ENCODE assay signal across 20 cellular contexts in genomic region chr1:178613271-178613945, GRCh38.
A peak's percentile ranks its signal among the peaks of the same experiment; 100 is the strongest.
DNase-seq lines count a peak whose midpoint lies in the region; ATAC-seq, FAIRE-seq and TF ChIP-seq lines count a peak whose summit lies in the region.
"Had no signal": no experiment of that assay in that cellular context is flagged by ENCODE, and none has a peak within 500 bp of the region (broad histone marks: within the 10 kb centered on the region; RNA-seq: fewer than 3 reads in every experiment).

No MANE protein-coding gene starts in this region.

- no TSS peak for BruUV-seq in IMR-90 (replicated peaks; lab: Mats Ljungman, UMichigan)

- TF ChIP-seq CTCF in IMR-90 (conservative IDR thresholded peaks at IDR 0.05; ENCODE audit: low read depth, low read length) (no peak), smooth muscle cell (IDR thresholded peaks at IDR 0.05; ENCODE audit: borderline replicate concordance, insufficient read depth, poor library complexity, severe bottlenecking) (no peak), pancreas (IDR thresholded peaks at IDR 0.05) (no peak)

- peak overlapping the region; percentile 92 for H2BK5ac ChIP-seq in IMR-90 (ENCODE audit: low read depth, low read length, poor library complexity, severe bottlenecking)

- H2BK20ac ChIP-seq in IMR-90 (ENCODE audit: low read depth, low read length), result peak overlapping the region; percentile 100

- H3K9me3 ChIP-seq in IMR-90 (ENCODE audit: control insufficient read depth, insufficient read depth, low read length), result no peaks in the 10 kb centered on the region
- no peaks in the 10 kb centered on the region for H3K9me3 ChIP-seq in SJSA1 (replicated peaks)
- no peaks in the 10 kb centered on the region for H3K9me3 ChIP-seq in smooth muscle cell (replicated peaks; ENCODE audit: low read depth)
- H3K9me3 ChIP-seq in pancreas, result no peaks in the 10 kb centered on the region
- H3K9me3 ChIP-seq: BE2C had no signal

- no peak overlapping the region for H3K9ac ChIP-seq in IMR-90 (ENCODE audit: low read depth, low read length)
- H3K9ac ChIP-seq in smooth muscle cell (ENCODE audit: low read depth), result no peak overlapping the region

- H2AFZ ChIP-seq in IMR-90 (replicated peaks; ENCODE audit: low read length, poor library complexity), result peak overlapping the region; percentile 73
- no peak overlapping the region for H2AFZ ChIP-seq in smooth muscle cell (ENCODE audit: low read depth)

- H3K36me3 ChIP-seq in IMR-90 (ENCODE audit: control insufficient read depth, insufficient read depth, low read length), result no peaks in the 10 kb centered on the region
- no peaks in the 10 kb centered on the region for H3K36me3 ChIP-seq in SJSA1
- H3K36me3 ChIP-seq in smooth muscle cell (ENCODE audit: low read depth), result no peaks in the 10 kb centered on the region
- H3K36me3 ChIP-seq in pancreas, result no peaks in the 10 kb centered on the region
- H3K36me3 ChIP-seq: BE2C had no signal

- peak overlapping the region; percentile 87 for H3K27ac ChIP-seq in IMR-90 (ENCODE audit: insufficient read depth, low read length)
- peak overlapping the region; percentile 96 for H3K27ac ChIP-seq in SJSA1
- no peak overlapping the region for H3K27ac ChIP-seq in smooth muscle cell (ENCODE audit: low read depth)
- no peak overlapping the region for H3K27ac ChIP-seq in pancreas
- H3K27ac ChIP-seq: SK-N-MC had no signal

- peaks cover 4% of the 10 kb centered on the region; the same call in 1 of the 2 replicates for H4K20me1 ChIP-seq in IMR-90 (ENCODE audit: insufficient read depth, low read length)
- H4K20me1 ChIP-seq in smooth muscle cell (ENCODE audit: low read depth), result no peaks in the 10 kb centered on the region

- H3K79me1 ChIP-seq in IMR-90 (ENCODE audit: low read depth in 1 of 2, low read length in 2 of 2), result peaks cover 0 to 13% of the 10 kb centered on the region in 2 experiments; a peak in 3 of 4 replicates

- CTCF ChIA-PET in IMR-90 (lab: Yijun Ruan, JAX), result no interaction called here

- peak overlapping the region; percentile 94 for H4K8ac ChIP-seq in IMR-90 (ENCODE audit: low read depth in 2 of 2, low read length in 2 of 2)

- H4K91ac ChIP-seq in IMR-90 (ENCODE audit: insufficient read depth, low read depth, low read length), result peak overlapping the region; percentile 100

- H4K5ac ChIP-seq in IMR-90 (ENCODE audit: low read depth, low read length), result peak overlapping the region; percentile 99

- in situ Hi-C loops in IMR-90 (cut with MboI; ENCODE audit: low sequenced_read_pairs), result no loop called here

- POLR2A ChIA-PET in IMR-90 (lab: Charles Lee; ENCODE audit: unreplicated experiment), result no interaction called here

- peak overlapping the region; percentile 99 for H3K14ac ChIP-seq in IMR-90 (replicated peaks; ENCODE audit: low read depth, low read length)

- H3K56ac ChIP-seq in IMR-90 (ENCODE audit: extremely low read depth, insufficient read depth, low read length), result peak overlapping the region; percentile 85

- intact Hi-C loops in IMR-90 (cut with micrococcal nuclease) (no loop called here), pancreas (cut with DNase I) (no loop called here)

- no peak for ATAC-seq in IMR-90 (ENCODE audit: low read depth)
- no peak for ATAC-seq in HG03108 (IDR thresholded peaks at IDR 0.05; ENCODE audit: unreplicated experiment)
- ATAC-seq in pancreas, result no peak

- peak overlapping the region; percentile 62 for H3K18ac ChIP-seq in IMR-90 (ENCODE audit: low read depth, low read length)

- H3K4me2 ChIP-seq in IMR-90 (ENCODE audit: low read depth, low read length) (no peak overlapping the region), smooth muscle cell (peak overlapping the region; percentile 31)

- no peak for TF ChIP-seq RAD21 in IMR-90 (IDR thresholded peaks at IDR 0.05; ENCODE audit: low read length)

- H2AK9ac ChIP-seq in IMR-90 (replicated peaks; ENCODE audit: low read depth, low read length, poor library complexity), result peak overlapping the region; percentile 93

- H3K27me3 ChIP-seq in IMR-90 (ENCODE audit: control insufficient read depth, insufficient read depth, low read length) (no peaks in the 10 kb centered on the region), SJSA1 (replicated peaks) (no peaks in the 10 kb centered on the region), smooth muscle cell (ENCODE audit: low read depth) (no peaks in the 10 kb centered on the region), pancreas (no peaks in the 10 kb centered on the region)
- H3K27me3 ChIP-seq: BE2C had no signal

- H2BK120ac ChIP-seq in IMR-90 (ENCODE audit: low read depth, low read length), result peak overlapping the region; percentile 100

- FAIRE-seq in pancreas (lab: Jason Lieb, UNC) (no peak), H54 (lab: Jason Lieb, UNC) (no peak)
- FAIRE-seq: GM18507 had no signal

- H2BK15ac ChIP-seq in IMR-90 (ENCODE audit: low read depth, low read length), result peak overlapping the region; percentile 97

- no CpG with 5 or more reads among the region's 3 CpGs for WGBS in IMR-90 (ENCODE audit: extremely low coverage in 2 of 2, insufficient read length in 1 of 2), 2 experiments
- 95% methylated on average over 3 of the region's 3 CpGs for WGBS in smooth muscle cell (ENCODE audit: low lambda C conversion rate)
- 83 to 85% methylated on average over 3 of the region's 3 CpGs for WGBS in pancreas, 2 donors

- peak overlapping the region; percentile 98 for H3K23ac ChIP-seq in IMR-90 (ENCODE audit: low read depth, low read length)

- dilution Hi-C loops in IMR-90 (cut with HindIII; ENCODE audit: low sequenced_read_pairs, unreplicated experiment), result no loop called here

- H3K4ac ChIP-seq in IMR-90 (ENCODE audit: low read depth, low read length), result peak overlapping the region; percentile 100

- no peak for TF ChIP-seq POLR2A in IMR-90 (IDR thresholded peaks at IDR 0.05; ENCODE audit: low read depth, low read length)
- TF ChIP-seq POLR2A in H54 (IDR thresholded peaks at IDR 0.05; ENCODE audit: low read depth, low read length), result no peak

- no peaks in the 10 kb centered on the region for H3K79me2 ChIP-seq in smooth muscle cell (ENCODE audit: low read depth)

- H2AK5ac ChIP-seq in IMR-90 (ENCODE audit: low read depth, low read length), result peak overlapping the region; percentile 99

- no peak overlapping the region for H3K4me3 ChIP-seq in IMR-90 (ENCODE audit: insufficient read depth, low read depth, low read length)
- no peak overlapping the region for H3K4me3 ChIP-seq in SJSA1
- H3K4me3 ChIP-seq in smooth muscle cell, result no peak overlapping the region
- no peak overlapping the region for H3K4me3 ChIP-seq in pancreas
- H3K4me3 ChIP-seq: SK-N-MC had no signal

- H3K4me1 ChIP-seq in IMR-90 (ENCODE audit: control insufficient read depth, insufficient read depth, low read length) (peaks cover 23% of the 10 kb centered on the region), SJSA1 (replicated peaks) (peaks cover 64% of the 10 kb centered on the region), smooth muscle cell (ENCODE audit: low read depth) (peaks cover 12% of the 10 kb centered on the region), pancreas (no peaks in the 10 kb centered on the region)
- H3K4me1 ChIP-seq: BE2C had no signal

- H3F3A ChIP-seq in smooth muscle cell (ENCODE audit: low read depth), result peaks cover 6% of the 10 kb centered on the region

- H3K9me1 ChIP-seq in IMR-90 (ENCODE audit: insufficient read depth, low read length), result peaks cover 6% of the 10 kb centered on the region

- no peak for DNase-seq in IMR-90
- peak in 1 of 2 experiments; percentile 34 for DNase-seq in SJSA1 (ENCODE audit: low read depth in 1 of 2, low spot score in 2 of 2)
- peak; percentile 51 for DNase-seq in foreskin melanocyte
- DNase-seq in smooth muscle cell (lab: John Stamatoyannopoulos, UW; ENCODE audit: unreplicated experiment), result no peak
- DNase-seq in pancreas, result no peak
- DNase-seq in H54 (ENCODE audit: insufficient read length, low spot score), result no peak
- DNase-seq: activated CD4-positive, CD25-positive, alpha-beta regulatory T cell; activated CD8-positive, alpha-beta memory T cell treated with anti-CD3 and anti-CD28 coated beads for 24 hours; activated naive CD4-positive, alpha-beta T cell treated with anti-CD3 and anti-CD28 coated beads for 36 hours; activated T-cell treated with anti-CD3 and anti-CD28 coated beads, Interleukin-2, amount 50 U/mL, for 48 hours; BE2C; central memory CD4-positive, alpha-beta T cell; erythroblast; NCI-H1417 treated with DMSO at 0.1 percent for 48 hours; NCI-H2171; NCI-H69; OCI-M1 had no signal

TF ChIP-seq in IMR-90, 13 proteins besides CTCF, POLR2A, EP300 and RAD21:
- TF ChIP-seq SMC3 (IDR thresholded peaks at IDR 0.05; ENCODE audit: low read depth, low read length), result no peak

Comparison
In these comparisons a context has a peak if more than half of its experiments do, and no peak if none do; other contexts are left out.
1. H3K27ac ChIP-seq: peak in IMR-90 (single experiment) and SJSA1 (single experiment); none in smooth muscle cell (single experiment) and pancreas (0 of 4).